In the genomic region with DNA sequence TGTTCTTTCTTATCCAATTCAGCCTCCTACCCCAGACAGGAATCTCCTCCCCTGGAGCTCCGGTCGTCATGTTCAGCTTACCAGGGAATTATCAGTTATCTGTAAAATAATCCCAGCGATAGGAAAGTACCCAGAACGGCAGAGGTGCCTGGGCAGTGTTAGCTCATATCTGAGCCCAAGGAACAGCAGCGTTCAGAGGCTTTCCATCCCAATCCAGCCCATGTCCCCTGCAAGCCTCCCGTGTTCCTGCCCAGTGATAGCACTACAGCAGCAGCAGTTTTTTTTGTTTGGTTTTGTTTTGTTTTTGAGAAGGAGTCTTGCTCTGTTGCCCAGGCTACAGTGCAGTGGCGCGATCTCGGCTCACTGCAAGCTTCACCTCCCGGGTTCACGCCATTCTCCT, we compare ENCODE assay signal across 13 cellular contexts.
"Had no signal": no experiment of that assay in that cellular context is flagged by ENCODE, and none has a peak within 500 bp of the region (broad histone marks: within the 10 kb centered on the region; RNA-seq: fewer than 3 reads in every experiment).

No MANE protein-coding gene starts in this region.

- H3K9me3 Mint-ChIP-seq: activated naive CD8-positive, alpha-beta T cell treated with anti-CD3 and anti-CD28 coated beads for 36 hours; memory B cell; nephron progenitor cell had no signal

- DNase-seq: activated CD4-positive, alpha-beta T cell treated with anti-CD3 and anti-CD28 coated beads for 1 hour; activated CD4-positive, alpha-beta T cell treated with anti-CD3 and anti-CD28 coated beads, Interleukin-2, amount 50 U/mL, for 48 hours; activated gamma-delta T cell; activated naive CD8-positive, alpha-beta T cell treated with anti-CD3 and anti-CD28 coated beads for 36 hours; activated T-cell treated with anti-CD3 and anti-CD28 coated beads, Interleukin-2, amount 50 U/mL, for 48 hours; gastrocnemius medialis; islet precursor cell; left ventricle myocardium inferior; nephron progenitor cell; T-helper 9 cell; tibial artery had no signal

- H3K4me3 Mint-ChIP-seq: activated naive CD8-positive, alpha-beta T cell treated with anti-CD3 and anti-CD28 coated beads for 36 hours; memory B cell; nephron progenitor cell had no signal

- H3K27ac ChIP-seq: gastrocnemius medialis, left ventricle myocardium inferior, parathyroid adenoma, tibial artery had no signal

- ATAC-seq: gastrocnemius medialis had no signal

- H3K27me3 Mint-ChIP-seq: activated naive CD8-positive, alpha-beta T cell treated with anti-CD3 and anti-CD28 coated beads for 36 hours; memory B cell had no signal

- H3K27ac Mint-ChIP-seq: activated naive CD8-positive, alpha-beta T cell treated with anti-CD3 and anti-CD28 coated beads for 36 hours; memory B cell; nephron progenitor cell had no signal
